In the genomic region with DNA sequence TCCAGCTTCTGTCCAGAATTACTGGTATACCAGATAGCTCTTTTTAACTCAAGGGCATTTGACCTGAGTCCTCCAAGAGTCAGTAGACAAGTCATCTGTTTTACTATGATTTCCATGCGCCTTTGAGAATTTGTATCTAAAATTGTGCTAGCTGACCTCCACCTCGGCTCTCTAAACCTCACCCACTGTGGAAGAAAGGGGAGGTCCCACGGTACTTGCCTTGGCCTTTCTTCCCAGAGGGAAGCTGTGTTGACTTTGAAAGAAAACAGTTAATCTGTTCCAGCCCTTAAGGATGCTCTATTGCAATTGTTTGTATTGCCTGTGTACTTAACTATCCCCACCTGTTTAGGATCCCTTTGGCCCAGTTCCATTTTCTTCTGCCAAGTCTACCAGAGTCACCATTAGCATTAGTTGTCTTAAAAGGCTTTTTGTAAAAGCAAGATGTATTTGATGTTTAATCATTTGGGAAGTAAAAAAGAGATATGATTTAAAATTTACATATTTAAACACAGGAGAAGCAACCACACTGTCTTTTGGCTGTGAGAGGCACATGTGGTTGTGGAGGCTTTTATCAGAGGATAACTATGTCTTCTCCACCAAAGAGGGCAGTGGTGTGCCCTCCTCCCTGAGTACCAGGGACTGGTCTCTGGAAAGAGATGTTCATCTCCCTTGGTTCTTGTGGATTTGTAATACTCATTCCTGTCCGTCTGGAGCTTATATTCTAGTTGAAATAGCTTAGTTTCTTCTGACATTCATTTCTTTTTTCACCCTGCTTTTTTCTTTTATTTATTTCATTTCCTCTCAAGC, we compare ENCODE assay signal across 13 cellular contexts.
DNase-seq lines count a peak whose midpoint lies in the region; ATAC-seq, FAIRE-seq and TF ChIP-seq lines count a peak whose summit lies in the region.
"Had no signal": no experiment of that assay in that cellular context is flagged by ENCODE, and none has a peak within 500 bp of the region (broad histone marks: within the 10 kb centered on the region; RNA-seq: fewer than 3 reads in every experiment).

No MANE protein-coding gene starts in this region.

- H3K27ac Mint-ChIP-seq in activated naive CD4-positive, alpha-beta T cell treated with anti-CD3 and anti-CD28 coated beads, Interleukin-2, amount 10 ng/mL, durations not matched to agents 7 days and 5 days, result peak overlapping the region; percentile 84

- H4K8ac ChIP-seq in H1 (ENCODE audit: extremely low read depth, insufficient read depth, low read length), result no peak overlapping the region

- H3K9me3 Mint-ChIP-seq in activated naive CD4-positive, alpha-beta T cell treated with anti-CD3 and anti-CD28 coated beads, Interleukin-2, amount 10 ng/mL, durations not matched to agents 7 days and 5 days, result no peaks in the 10 kb centered on the region

- H3K18ac ChIP-seq in H1 (ENCODE audit: extremely low read depth, low read length), result no peak overlapping the region

- H3K36me3 Mint-ChIP-seq in activated naive CD4-positive, alpha-beta T cell treated with anti-CD3 and anti-CD28 coated beads, Interleukin-2, amount 10 ng/mL, durations not matched to agents 7 days and 5 days, result peaks cover 56% of the 10 kb centered on the region

- H2AK5ac ChIP-seq in H1 (ENCODE audit: low read depth, low read length), result no peak overlapping the region

- CTCF ChIA-PET in activated naive CD4-positive, alpha-beta T cell treated with anti-CD3 and anti-CD28 coated beads, Interleukin-2, amount 10 ng/mL, durations not matched to agents 7 days and 5 days (lab: Charles Lee), result interaction anchor here (0.6 to 3.3 kb wide), 8 partner anchors 10 to 315 kb away, joined by 3 to 12 read pairs (median 4); no protein-coding TSS in a partner anchor
- CTCF ChIA-PET in H1 (lab: Charles Lee; ENCODE audit: partially characterized antibody), result interaction anchor here (0.6 to 1.8 kb wide), 20 partner anchors 8 to 646 kb away, joined by 3 to 10 read pairs (median 3); no protein-coding TSS in a partner anchor

- no peak overlapping the region for H3K4me3 ChIP-seq in H1 (ENCODE audit: extremely low read depth in 1 of 4, insufficient read depth in 2 of 4, low read depth in 3 of 4, low read length in 4 of 4)
- H3K4me3 ChIP-seq in tibial artery, result no peak overlapping the region
- H3K4me3 ChIP-seq: SJCRH30 had no signal

- H3K14ac ChIP-seq in H1 (ENCODE audit: insufficient read length), result no peak overlapping the region

- H4K20me1 ChIP-seq in H1 (replicated peaks in 1 of 2; ENCODE audit: control insufficient read depth in 1 of 2, insufficient read depth in 2 of 2, low read length in 2 of 2), result no peaks in the 10 kb centered on the region

- TF ChIP-seq POLR2A in H1 (IDR thresholded peaks at IDR 0.05; ENCODE audit: control extremely low read depth in 1 of 2, low read depth in 2 of 2, low read length in 2 of 2), result no peak

- H3K27me3 Mint-ChIP-seq in activated naive CD4-positive, alpha-beta T cell treated with anti-CD3 and anti-CD28 coated beads, Interleukin-2, amount 10 ng/mL, durations not matched to agents 7 days and 5 days, result no peaks in the 10 kb centered on the region

- no peak overlapping the region for H3K4me3 Mint-ChIP-seq in activated naive CD4-positive, alpha-beta T cell treated with anti-CD3 and anti-CD28 coated beads, Interleukin-2, amount 10 ng/mL, durations not matched to agents 7 days and 5 days

- H3K27me3 ChIP-seq in H1 (replicated peaks in 1 of 4; ENCODE audit: control insufficient read depth in 3 of 4, extremely low read depth in 1 of 4, insufficient read depth in 3 of 4, low read length in 3 of 4) (no peaks in the 10 kb centered on the region), tibial artery (no peaks in the 10 kb centered on the region)
- H3K27me3 ChIP-seq: SJCRH30 had no signal

- H4K5ac ChIP-seq in H1 (ENCODE audit: insufficient read length, low read depth, low read length), result no peak overlapping the region

- POLR2A ChIA-PET in H1 (lab: Charles Lee; ENCODE audit: partially characterized antibody), result interaction anchor here (0.7 kb wide), 1 partner anchor 9 kb away, joined by 3 read pairs; no protein-coding TSS in a partner anchor

- no peak for ATAC-seq in HG03439 (IDR thresholded peaks at IDR 0.05; ENCODE audit: unreplicated experiment)

- no peak overlapping the region for H2BK12ac ChIP-seq in H1 (ENCODE audit: low read depth, low read length)

- DNase-seq in activated naive CD4-positive, alpha-beta T cell treated with anti-CD3 and anti-CD28 coated beads, Interleukin-2, amount 10 ng/mL, durations not matched to agents 7 days and 5 days, result no peak
- DNase-seq in activated naive CD4-positive, alpha-beta T cell treated with anti-CD3 and anti-CD28 coated beads, Interleukin-2, amount 50 U/mL, for 16 hours, result no peak
- DNase-seq in NCI-H2196 (lab: John Stamatoyannopoulos, UW; ENCODE audit: unreplicated experiment) (peak; percentile 17), H1 (ENCODE audit: low read depth in 1 of 2, low spot score in 2 of 2) (no peak), tibial artery (no peak), GM10266 (ENCODE audit: extremely low spot score) (no peak), dermis blood vessel endothelial cell (no peak)
- DNase-seq: central memory CD4-positive, alpha-beta T cell; glutamatergic neuron; mesendoderm; retina had no signal

- no peak overlapping the region for H2BK5ac ChIP-seq in H1 (ENCODE audit: low read depth, low read length)

- no peak overlapping the region for H2BK20ac ChIP-seq in H1 (ENCODE audit: low read length)

- peaks cover 49% of the 10 kb centered on the region for H3K4me1 Mint-ChIP-seq in activated naive CD4-positive, alpha-beta T cell treated with anti-CD3 and anti-CD28 coated beads, Interleukin-2, amount 10 ng/mL, durations not matched to agents 7 days and 5 days

- TF ChIP-seq CTCF in H1 (IDR thresholded peaks at IDR 0.05; ENCODE audit: control extremely low read depth in 1 of 3, insufficient read depth in 1 of 3, low read depth in 1 of 3, low read length in 3 of 3) (peak in 2 of 3 experiments; percentile 3 to 11; a peak in 2 of 4 replicates), tibial artery (IDR thresholded peaks at IDR 0.05) (no peak), GM10266 (IDR thresholded peaks at IDR 0.05; ENCODE audit: control insufficient read depth, insufficient read depth, low read depth, missing control alignments) (no peak)

- 83% methylated on average over 4 of the region's 4 CpGs; no CpG with 5 or more reads in 1 of the 2 experiments for WGBS in H1 (ENCODE audit: extremely low coverage in 1 of 2, insufficient coverage in 1 of 2, insufficient read length in 1 of 2, insufficient replicate concordance in 2 of 2, low coverage in 1 of 2, low lambda C conversion rate in 2 of 2, missing lambda C conversion rate in 1 of 2), 2 experiments

- no peak for TF ChIP-seq RAD21 in H1 (IDR thresholded peaks at IDR 0.05 in 1 of 2, conservative IDR thresholded peaks at IDR 0.05 in 1 of 2; ENCODE audit: low read depth in 2 of 2, low read length in 2 of 2)

- no peak overlapping the region for H2AFZ ChIP-seq in H1 (ENCODE audit: low read length)

- no peak overlapping the region for H4K91ac ChIP-seq in H1 (replicated peaks; ENCODE audit: insufficient read length, low read length)

- no peak overlapping the region for H3K23ac ChIP-seq in H1 (ENCODE audit: insufficient read length)

- H3K79me2 ChIP-seq in H1 (ENCODE audit: control insufficient read depth in 1 of 2, insufficient read depth in 2 of 2, low read length in 2 of 2), result no peaks in the 10 kb centered on the region

- H2BK15ac ChIP-seq in H1 (ENCODE audit: low read length), result no peak overlapping the region

- no peak overlapping the region for H2BK120ac ChIP-seq in H1 (replicated peaks; ENCODE audit: low read depth, low read length)

- no peak overlapping the region for H3K4ac ChIP-seq in H1 (replicated peaks; ENCODE audit: insufficient read length, low read depth, low read length)

- no peaks in the 10 kb centered on the region for H3K79me1 ChIP-seq in H1 (ENCODE audit: low read depth, low read length)

- H3K4me1 ChIP-seq in H1 (replicated peaks in 1 of 4; ENCODE audit: control insufficient read depth in 3 of 4, insufficient read depth in 4 of 4, low read length in 3 of 4) (peaks cover 0 to 3% (median 0%) of the 10 kb centered on the region in 4 experiments; a peak in 2 of 7 replicates), tibial artery (peaks cover 0 to 37% (median 9%) of the 10 kb centered on the region in 4 donors)
- H3K4me1 ChIP-seq: SJCRH30 had no signal

- H3K23me2 ChIP-seq in H1 (ENCODE audit: low read depth, low read length), result no peaks in the 10 kb centered on the region

- no peak overlapping the region for H3K56ac ChIP-seq in H1 (replicated peaks; ENCODE audit: insufficient read length, low read depth, low read length)

- FAIRE-seq in H1 (lab: Jason Lieb, UNC), result no peak

- intact Hi-C loops in tibial artery (cut with DNase I; ENCODE audit: low total_unique reads), result no loop called here

- no peaks in the 10 kb centered on the region for H3K9me3 ChIP-seq in H1 (ENCODE audit: insufficient read depth in 2 of 2, low read depth in 1 of 2, low read length in 1 of 2)
- H3K9me3 ChIP-seq in tibial artery, result no peaks in the 10 kb centered on the region
- H3K9me3 ChIP-seq: SJCRH30 had no signal

- H3K36me3 ChIP-seq in H1 (ENCODE audit: control insufficient read depth in 2 of 4, insufficient read depth in 4 of 4, low read length in 3 of 4), result no peaks in the 10 kb centered on the region
- H3K36me3 ChIP-seq in tibial artery, result peaks cover 49 to 82% (median 63%) of the 10 kb centered on the region in 3 donors
- H3K36me3 ChIP-seq: SJCRH30 had no signal

- H3K9ac ChIP-seq in H1 (replicated peaks in 1 of 4; ENCODE audit: extremely low read depth in 1 of 4, low read depth in 3 of 4, low read length in 3 of 4), result no peak overlapping the region

- H3K27ac ChIP-seq in H1 (ENCODE audit: low read depth, low read length) (no peak overlapping the region), tibial artery (peak overlapping the region; percentile 24 to 68)
- H3K27ac ChIP-seq: SJCRH30 had no signal

- TF ChIP-seq EP300 in H1 (IDR thresholded peaks at IDR 0.05; ENCODE audit: borderline replicate concordance in 1 of 2, low read depth in 2 of 2, low read length in 2 of 2), result no peak

- no peak overlapping the region for H3K4me2 ChIP-seq in H1 (ENCODE audit: insufficient read depth in 1 of 2, low read depth in 2 of 2, low read length in 2 of 2)

TF ChIP-seq in H1, 55 proteins besides CTCF, POLR2A, EP300 and RAD21 (continues in another document):
- TF ChIP-seq POLR2AphosphoS5 (IDR thresholded peaks at IDR 0.05; ENCODE audit: low read depth, low read length) (no peak), TBP (IDR thresholded peaks at IDR 0.05; ENCODE audit: low read depth, low read length) (no peak), SUZ12 (IDR thresholded peaks at IDR 0.05; ENCODE audit: low read length) (no peak), CHD2 (IDR thresholded peaks at IDR 0.05; ENCODE audit: low read length) (no peak)

Comparison
In these comparisons a context has a peak if more than half of its experiments do, and no peak if none do; other contexts are left out.
1. CTCF ChIP-seq: peak in H1 (2 of 3); none in tibial artery (0 of 2) and GM10266 (single experiment).